ENCODE assay signal across 10 cellular contexts in genomic region chr19:35738021-35738886, GRCh38. TPM values are rescaled to one million over a fixed set of nuclear protein-coding genes. Genes with fewer than 3 reads are reported as not detected.
A peak's percentile ranks its signal among the peaks of the same experiment; 100 is the strongest.
DNase-seq lines count a peak whose midpoint lies in the region; ATAC-seq and TF ChIP-seq lines count a peak whose summit lies in the region.
"Had no signal": no experiment of that assay in that cellular context is flagged by ENCODE, and none has a peak within 500 bp of the region (broad histone marks: within the 10 kb centered on the region; RNA-seq: fewer than 3 reads in every experiment).

No MANE protein-coding gene starts in this region.

- H3K27ac ChIP-seq in osteoblast (ENCODE audit: low read depth, low read length) = no peak overlapping the region

- peaks cover 7% of the 10 kb centered on the region for H4K20me1 ChIP-seq in osteoblast (ENCODE audit: insufficient read depth, low read length)

- ATAC-seq in activated CD4-positive, alpha-beta T cell treated with anti-CD3 and anti-CD28 coated beads for 36 hours = no peak
- ATAC-seq in HG02678 (IDR thresholded peaks at IDR 0.05; ENCODE audit: unreplicated experiment) = no peak

- no peak overlapping the region for H3K4me3 ChIP-seq in osteoblast (ENCODE audit: insufficient read depth, low read length)
- H3K4me3 ChIP-seq: tibial nerve had no signal

- H3K4me1 ChIP-seq in osteoblast (ENCODE audit: insufficient read depth, low read length) = no peaks in the 10 kb centered on the region

- no peak for TF ChIP-seq CTCF in osteoblast (IDR thresholded peaks at IDR 0.05; ENCODE audit: extremely low read depth, low read depth, low read length)

- no peaks in the 10 kb centered on the region for H3K9me3 ChIP-seq in osteoblast (ENCODE audit: low read depth, low read length)
- H3K9me3 ChIP-seq: tibial nerve had no signal

- POLR2A ChIA-PET in activated CD4-positive, alpha-beta T cell treated with anti-CD3 and anti-CD28 coated beads for 36 hours (lab: Charles Lee) = interaction anchor here (1.4 kb wide), 1 partner anchor 36 kb away, joined by 6 read pairs; no protein-coding TSS in a partner anchor

- H3K4me3 Mint-ChIP-seq in activated CD4-positive, alpha-beta T cell treated with anti-CD3 and anti-CD28 coated beads for 36 hours = no peak overlapping the region
- peak overlapping the region; percentile 19 for H3K4me3 Mint-ChIP-seq in activated naive CD8-positive, alpha-beta T cell treated with anti-CD3 and anti-CD28 coated beads for 36 hours

- no peaks in the 10 kb centered on the region for H3K27me3 ChIP-seq in osteoblast (ENCODE audit: insufficient read depth, low read length)
- H3K27me3 ChIP-seq: tibial nerve had no signal

- H3K27ac Mint-ChIP-seq in activated CD4-positive, alpha-beta T cell treated with anti-CD3 and anti-CD28 coated beads for 36 hours = peak overlapping the region; percentile 45
- H3K27ac Mint-ChIP-seq in activated naive CD8-positive, alpha-beta T cell treated with anti-CD3 and anti-CD28 coated beads for 36 hours = peak overlapping the region; percentile 50

- H3K27me3 Mint-ChIP-seq in activated CD4-positive, alpha-beta T cell treated with anti-CD3 and anti-CD28 coated beads for 36 hours = no peaks in the 10 kb centered on the region
- no peaks in the 10 kb centered on the region for H3K27me3 Mint-ChIP-seq in activated naive CD8-positive, alpha-beta T cell treated with anti-CD3 and anti-CD28 coated beads for 36 hours

- H3K36me3 Mint-ChIP-seq in activated CD4-positive, alpha-beta T cell treated with anti-CD3 and anti-CD28 coated beads for 36 hours (ENCODE audit: low read depth) = peaks cover 44% of the 10 kb centered on the region
- H3K36me3 Mint-ChIP-seq in activated naive CD8-positive, alpha-beta T cell treated with anti-CD3 and anti-CD28 coated beads for 36 hours = peaks cover 39% of the 10 kb centered on the region

- intact Hi-C loops in activated CD4-positive, alpha-beta T cell treated with anti-CD3 and anti-CD28 coated beads for 36 hours (cut with DNase I, micrococcal nuclease) = no loop called here

- peaks cover 44% of the 10 kb centered on the region for H3K36me3 ChIP-seq in osteoblast (ENCODE audit: insufficient read depth, low read length)

- CTCF ChIA-PET in activated CD4-positive, alpha-beta T cell treated with anti-CD3 and anti-CD28 coated beads for 36 hours (lab: Charles Lee) = interaction anchor here (0.6 to 1.9 kb wide), 5 partner anchors 18 to 168 kb away, joined by 3 to 6 read pairs (median 4); no protein-coding TSS in a partner anchor

- no peak overlapping the region for H2AFZ ChIP-seq in osteoblast (ENCODE audit: low read length)

- no peaks in the 10 kb centered on the region for H3K9me3 Mint-ChIP-seq in activated CD4-positive, alpha-beta T cell treated with anti-CD3 and anti-CD28 coated beads for 36 hours (ENCODE audit: low read depth)
- no peaks in the 10 kb centered on the region for H3K9me3 Mint-ChIP-seq in activated naive CD8-positive, alpha-beta T cell treated with anti-CD3 and anti-CD28 coated beads for 36 hours

- H3K4me2 ChIP-seq in osteoblast (ENCODE audit: insufficient read depth, low read length) = no peak overlapping the region

- no peaks in the 10 kb centered on the region for H3K79me2 ChIP-seq in osteoblast (ENCODE audit: insufficient read depth, low read length)

- peaks cover 13% of the 10 kb centered on the region for H3K4me1 Mint-ChIP-seq in activated CD4-positive, alpha-beta T cell treated with anti-CD3 and anti-CD28 coated beads for 36 hours
- H3K4me1 Mint-ChIP-seq in activated naive CD8-positive, alpha-beta T cell treated with anti-CD3 and anti-CD28 coated beads for 36 hours = peaks cover 33% of the 10 kb centered on the region

- no peak for DNase-seq in activated CD4-positive, alpha-beta T cell treated with anti-CD3 and anti-CD28 coated beads for 36 hours
- no peak for DNase-seq in activated CD4-positive, alpha-beta T cell treated with anti-CD3 and anti-CD28 coated beads for 48 hours
- DNase-seq in activated naive CD8-positive, alpha-beta T cell treated with anti-CD3 and anti-CD28 coated beads for 36 hours = no peak
- peak; percentile 83 for DNase-seq in osteoblast (ENCODE audit: insufficient read length, low spot score, missing footprints)
- no peak for DNase-seq in dermis blood vessel endothelial cell
- DNase-seq: activated CD8-positive, alpha-beta memory T cell treated with anti-CD3 and anti-CD28 coated beads, Interleukin-2, amount 50 U/mL, for 4 hours; SIG-M5 had no signal

RNA-seq across cellular contexts. Expression of gene IGFLR1, which starts 4.0 kb away (rescaled TPM):
- total RNA-seq in activated CD4-positive, alpha-beta T cell treated with anti-CD3 and anti-CD28 coated beads for 36 hours = 10 to 100 TPM; 71.4 to 80.2 TPM
- 10 to 100 TPM; 79.2 to 80.6 TPM for total RNA-seq in activated naive CD8-positive, alpha-beta T cell treated with anti-CD3 and anti-CD28 coated beads for 36 hours
- total RNA-seq in osteoblast (0.72 and 0.88 TPM in 2 replicates), dermis blood vessel endothelial cell (1.9 and 2.2 TPM in 2 replicates)

RNA-seq across cellular contexts. Expression of gene U2AF1L4, which starts 7.0 kb away (rescaled TPM):
- 10 to 100 TPM; 31.6 to 37.5 TPM for total RNA-seq in activated CD4-positive, alpha-beta T cell treated with anti-CD3 and anti-CD28 coated beads for 36 hours
- 10 to 100 TPM; 42.3 to 43.9 TPM for total RNA-seq in activated naive CD8-positive, alpha-beta T cell treated with anti-CD3 and anti-CD28 coated beads for 36 hours
- 5.8 and 8.8 TPM in 2 replicates for total RNA-seq in osteoblast
- 2.9 and 7.8 TPM in 2 replicates for total RNA-seq in dermis blood vessel endothelial cell

RNA-seq across cellular contexts. Expression of gene PSENEN, which starts 7.2 kb away (rescaled TPM):
- total RNA-seq in activated CD4-positive, alpha-beta T cell treated with anti-CD3 and anti-CD28 coated beads for 36 hours = 10 to 100 TPM; 36.0 to 37.9 TPM
- total RNA-seq in activated naive CD8-positive, alpha-beta T cell treated with anti-CD3 and anti-CD28 coated beads for 36 hours = 10 to 100 TPM; 38.5 to 41.6 TPM
- total RNA-seq in osteoblast (8.8 and 11.6 TPM in 2 replicates), dermis blood vessel endothelial cell (15.1 and 16.1 TPM in 2 replicates)

RNA-seq across cellular contexts. Expression of gene LIN37, which starts 10.1 kb away (rescaled TPM):
- total RNA-seq in activated CD4-positive, alpha-beta T cell treated with anti-CD3 and anti-CD28 coated beads for 36 hours = 10 to 100 TPM in 1 of 2 experiments, 1 to 10 TPM in 1; 8.4 to 12.7 TPM
- 1 to 10 TPM; 5.1 to 7.0 TPM for total RNA-seq in activated naive CD8-positive, alpha-beta T cell treated with anti-CD3 and anti-CD28 coated beads for 36 hours
- 9.0 and 13.6 TPM in 2 replicates for total RNA-seq in osteoblast
- 4.7 and 8.2 TPM in 2 replicates for total RNA-seq in dermis blood vessel endothelial cell

RNA-seq across cellular contexts. Expression of gene HSPB6, which starts 18.6 kb away (rescaled TPM):
- under 1 TPM; 0.53 to 0.93 TPM for total RNA-seq in activated CD4-positive, alpha-beta T cell treated with anti-CD3 and anti-CD28 coated beads for 36 hours
- total RNA-seq in activated naive CD8-positive, alpha-beta T cell treated with anti-CD3 and anti-CD28 coated beads for 36 hours = under 1 TPM; 0.39 to 0.78 TPM
- total RNA-seq in osteoblast (9.1 and 14.5 TPM in 2 replicates), dermis blood vessel endothelial cell (0.17 and 1.2 TPM in 2 replicates)
- total RNA-seq: HT-29 had no signal

Comparison
In these comparisons a context has a peak if more than half of its experiments do, and no peak if none do; other contexts are left out.
1. RNA of gene IGFLR1, which starts 4.0 kb away (total RNA-seq): 79.2 to 80.6 TPM in activated naive CD8-positive, alpha-beta T cell treated with anti-CD3 and anti-CD28 coated beads for 36 hours and 71.4 to 80.2 TPM in activated CD4-positive, alpha-beta T cell treated with anti-CD3 and anti-CD28 coated beads for 36 hours; 1.9 to 2.2 TPM in dermis blood vessel endothelial cell and 0.72 to 0.88 TPM in osteoblast; every median in the first group is over 10 times any median in the second.